Comparison of ENCODE assay signal across 11 cellular contexts in genomic region chr1:163331116-163331515, GRCh38.
"Had no signal": no experiment of that assay in that cellular context is flagged by ENCODE, and none has a peak within 500 bp of the region (broad histone marks: within the 10 kb centered on the region; RNA-seq: fewer than 3 reads in every experiment).

No MANE protein-coding gene starts in this region.

- DNase-seq: H9, HCEC 1CT, HFFc6, IMR-90, KBM-7 had no signal

- H3K27ac ChIP-seq: HL-60, KMS-11 had no signal

- FAIRE-seq: H1, H54, HTR-8/SVneo had no signal

- H3K4me3 ChIP-seq: GM23338 had no signal
